In genomic region chr16:3268294-3268693, GRCh38 we compare ENCODE assay signal across 6 cellular contexts. TPM values are rescaled to one million over a fixed set of nuclear protein-coding genes. Genes with fewer than 3 reads are reported as not detected.
"Had no signal": no experiment of that assay in that cellular context is flagged by ENCODE, and none has a peak within 500 bp of the region (broad histone marks: within the 10 kb centered on the region; RNA-seq: fewer than 3 reads in every experiment).

No MANE protein-coding gene starts in this region.

- H3K27ac Mint-ChIP-seq: GM23338, H9 had no signal

- H3K4me3 Mint-ChIP-seq: GM23338, H9 had no signal

- H3K4me2 ChIP-seq: GM23338 had no signal

- ATAC-seq: GM23338 had no signal

- H3K27me3 Mint-ChIP-seq: IgD-negative memory B cell had no signal

- H3K4me3 ChIP-seq: GM23338 had no signal

- H2AFZ ChIP-seq: GM23338 had no signal

- DNase-seq: H9, HCEC 1CT had no signal

RNA-seq across cellular contexts. Expression of gene MEFV, which starts 11.9 kb away (rescaled TPM):
- total RNA-seq: H1, H9 had no signal

RNA-seq across cellular contexts. Expression of gene TIGD7, which starts 36.9 kb away (rescaled TPM):
- total RNA-seq: HT-29 had no signal
